ENCODE assay signal across 22 cellular contexts in genomic region chr1:53971718-53972117, GRCh38. TPM values are rescaled to one million over a fixed set of nuclear protein-coding genes. Genes with fewer than 3 reads are reported as not detected.
DNase-seq lines count a peak whose midpoint lies in the region; ATAC-seq and TF ChIP-seq lines count a peak whose summit lies in the region.
"Had no signal": no experiment of that assay in that cellular context is flagged by ENCODE, and none has a peak within 500 bp of the region (broad histone marks: within the 10 kb centered on the region; RNA-seq: fewer than 3 reads in every experiment).

No MANE protein-coding gene starts in this region.

- H3K23ac ChIP-seq in IMR-90 (ENCODE audit: low read depth, low read length): peak overlapping the region; percentile 81

- intact Hi-C loops in IMR-90 (cut with micrococcal nuclease): loop anchor here (1.0 kb wide), 1 partner anchor 11 kb away; no protein-coding TSS in a partner anchor

- in situ Hi-C loops in IMR-90 (cut with MboI; ENCODE audit: low sequenced_read_pairs): no loop called here

- H2AFZ ChIP-seq in IMR-90 (replicated peaks; ENCODE audit: low read length, poor library complexity): no peak overlapping the region

- CTCF ChIA-PET in IMR-90 (lab: Yijun Ruan, JAX): no interaction called here

- peaks cover 5% of the 10 kb centered on the region; the same call in 1 of the 2 replicates for H3K9me1 ChIP-seq in IMR-90 (ENCODE audit: insufficient read depth, low read length)

- peak overlapping the region; percentile 30; the same call in 1 of the 2 replicates for H3K18ac ChIP-seq in IMR-90 (ENCODE audit: low read depth, low read length)

- peak overlapping the region; percentile 92 for H3K4ac ChIP-seq in IMR-90 (ENCODE audit: low read depth, low read length)

- BruUV-seq in IMR-90 (replicated peaks; lab: Mats Ljungman, UMichigan): no TSS peak

- peaks cover 14% of the 10 kb centered on the region for H3K36me3 ChIP-seq in IMR-90 (ENCODE audit: control insufficient read depth, insufficient read depth, low read length)

- TF ChIP-seq CTCF in IMR-90 (conservative IDR thresholded peaks at IDR 0.05; ENCODE audit: low read depth, low read length) (no peak), GM10266 (IDR thresholded peaks at IDR 0.05; ENCODE audit: control insufficient read depth, insufficient read depth, low read depth, missing control alignments) (no peak)

- no peak for TF ChIP-seq RAD21 in IMR-90 (IDR thresholded peaks at IDR 0.05; ENCODE audit: low read length)

- peak overlapping the region; percentile 65 for H2BK20ac ChIP-seq in IMR-90 (ENCODE audit: low read depth, low read length)

- no peak overlapping the region for H3K4me3 ChIP-seq in IMR-90 (ENCODE audit: insufficient read depth, low read depth, low read length)
- H3K4me3 ChIP-seq: GM12878 had no signal

- H2AK9ac ChIP-seq in IMR-90 (replicated peaks; ENCODE audit: low read depth, low read length, poor library complexity): no peak overlapping the region

- peak overlapping the region; percentile 78 for H2BK120ac ChIP-seq in IMR-90 (ENCODE audit: low read depth, low read length)

- H3K27ac ChIP-seq in IMR-90 (ENCODE audit: insufficient read depth, low read length): peak overlapping the region; percentile 86; the same call in 1 of the 2 replicates
- H3K27ac ChIP-seq: RWPE1 had no signal

- H3K9ac ChIP-seq in IMR-90 (ENCODE audit: low read depth, low read length): no peak overlapping the region

- no peak for TF ChIP-seq POLR2A in IMR-90 (IDR thresholded peaks at IDR 0.05; ENCODE audit: low read depth, low read length)

- POLR2A ChIA-PET in IMR-90 (lab: Charles Lee; ENCODE audit: unreplicated experiment): no interaction called here

- H3K14ac ChIP-seq in IMR-90 (replicated peaks; ENCODE audit: low read depth, low read length): peak overlapping the region; percentile 64

- WGBS in IMR-90 (ENCODE audit: extremely low coverage in 2 of 2, insufficient read length in 1 of 2), 2 experiments: 80% methylated on average over 1 of the region's 2 CpGs; no CpG with 5 or more reads in 1 of the 2 experiments

- dilution Hi-C loops in IMR-90 (cut with HindIII; ENCODE audit: low sequenced_read_pairs, unreplicated experiment): no loop called here

- ATAC-seq in IMR-90 (ENCODE audit: low read depth) (peak; percentile 84), esophagus mucosa (no peak), HG03039 (IDR thresholded peaks at IDR 0.05; ENCODE audit: unreplicated experiment) (no peak)
- ATAC-seq: GM12878 had no signal

- DNase-seq in IMR-90 (peak; percentile 78), astrocyte of the hippocampus (ENCODE audit: low read depth, low spot score) (peak; percentile 63), fibroblast of peridontal ligament (ENCODE audit: extremely low read depth) (peak; percentile 54), smooth muscle cell of the brain vasculature (ENCODE audit: low read depth, low spot score) (peak; percentile 18), GM10266 (ENCODE audit: extremely low spot score) (no peak), CD1c-positive myeloid dendritic cell (ENCODE audit: extremely low spot score) (no peak)
- DNase-seq: CD8-positive, alpha-beta memory T cell; DMS79; Karpas-422; NCI-H1105 treated with DMSO at 0.1 percent for 48 hours; NCI-H1694 treated with DMSO at 0.1 percent for 48 hours; NCI-H2107; NCI-H446; NCI-H748 treated with DMSO at 0.1 percent for 48 hours; OCI-M1 had no signal

- H3K4me2 ChIP-seq in IMR-90 (ENCODE audit: low read depth, low read length): peak overlapping the region; percentile 65

- H4K8ac ChIP-seq in IMR-90 (ENCODE audit: low read depth in 2 of 2, low read length in 2 of 2): peak overlapping the region in 1 of 2 experiments; percentile 87; a peak in 2 of 4 replicates

- H3K79me1 ChIP-seq in IMR-90 (ENCODE audit: low read depth in 1 of 2, low read length in 2 of 2): no peaks in the 10 kb centered on the region

- peak overlapping the region; percentile 67 for H4K91ac ChIP-seq in IMR-90 (ENCODE audit: insufficient read depth, low read depth, low read length)

- peaks cover 11% of the 10 kb centered on the region for H3K4me1 ChIP-seq in IMR-90 (ENCODE audit: control insufficient read depth, insufficient read depth, low read length)

- peak overlapping the region; percentile 51 for H4K5ac ChIP-seq in IMR-90 (ENCODE audit: low read depth, low read length)

- no peak overlapping the region for H3K56ac ChIP-seq in IMR-90 (ENCODE audit: extremely low read depth, insufficient read depth, low read length)

- H3K9me3 ChIP-seq in IMR-90 (ENCODE audit: control insufficient read depth, insufficient read depth, low read length): no peaks in the 10 kb centered on the region

- H3K27me3 ChIP-seq in IMR-90 (ENCODE audit: control insufficient read depth, insufficient read depth, low read length): no peaks in the 10 kb centered on the region

- peak overlapping the region; percentile 95 for H2AK5ac ChIP-seq in IMR-90 (ENCODE audit: low read depth, low read length)

- H2BK15ac ChIP-seq in IMR-90 (ENCODE audit: low read depth, low read length): peak overlapping the region; percentile 12; the same call in 1 of the 3 replicates

- H2BK5ac ChIP-seq in IMR-90 (ENCODE audit: low read depth, low read length, poor library complexity, severe bottlenecking): peak overlapping the region; percentile 72

- peaks cover 7% of the 10 kb centered on the region for H4K20me1 ChIP-seq in IMR-90 (ENCODE audit: insufficient read depth, low read length)

TF ChIP-seq in IMR-90, 13 proteins besides CTCF, POLR2A, EP300 and RAD21:
- TF ChIP-seq SMC3 (IDR thresholded peaks at IDR 0.05; ENCODE audit: low read depth, low read length) (no peak), MAFK (IDR thresholded peaks at IDR 0.05; ENCODE audit: low read depth, low read length) (no peak), RFX5 (IDR thresholded peaks at IDR 0.05; ENCODE audit: low read depth, low read length) (no peak), RCOR1 (IDR thresholded peaks at IDR 0.05; ENCODE audit: insufficient replicate concordance, low read length) (no peak), NFE2L2 (IDR thresholded peaks at IDR 0.05; ENCODE audit: low read depth, low read length) (no peak), MAZ (IDR thresholded peaks at IDR 0.05; ENCODE audit: borderline replicate concordance, low read depth, low read length) (no peak), USF2 (IDR thresholded peaks at IDR 0.05; ENCODE audit: low read depth, low read length) (no peak), MXI1 (IDR thresholded peaks at IDR 0.05; ENCODE audit: borderline replicate concordance, low read depth, low read length) (no peak), BHLHE40 (IDR thresholded peaks at IDR 0.05; ENCODE audit: low read depth, low read length) (no peak), CEBPB (IDR thresholded peaks at IDR 0.05; ENCODE audit: low read depth, low read length) (no peak)
TF ChIP-seq in IMR-90: peak in this region for 0.

RNA-seq across cellular contexts. Expression of gene LRRC42, which starts 25.6 kb away (rescaled TPM):
- total RNA-seq in IMR-90 (2012; rRNA removed) (33.3 and 47.5 TPM in 2 replicates), esophagus mucosa (20.0 TPM)
- 38.6 and 39.9 TPM in 2 replicates for polyA plus RNA-seq in IMR-90 (2012; rRNA removed)
- polyA plus RNA-seq in IMR-90 (2012; cell fraction: cytosol; rRNA removed): 22.7 and 24.5 TPM in 2 replicates
- polyA plus RNA-seq in IMR-90 (2012; cell fraction: nucleus; rRNA removed; ENCODE audit: low replicate concordance): 11.2 and 23.1 TPM in 2 replicates

RNA-seq across cellular contexts. Expression of gene IFT25, which starts 26.2 kb away (rescaled TPM):
- total RNA-seq in IMR-90 (2012; rRNA removed) (9.1 and 30.0 TPM in 2 replicates), esophagus mucosa (15.6 TPM)
- polyA plus RNA-seq in IMR-90 (2012; rRNA removed): 32.4 and 38.0 TPM in 2 replicates
- polyA plus RNA-seq in IMR-90 (2012; cell fraction: cytosol; rRNA removed): 2.9 and 8.6 TPM in 2 replicates
- polyA plus RNA-seq in IMR-90 (2012; cell fraction: nucleus; rRNA removed; ENCODE audit: low replicate concordance): 1.4 and 17.9 TPM in 2 replicates

RNA-seq across cellular contexts. Expression of gene LDLRAD1, which starts 46.3 kb away (rescaled TPM):
- total RNA-seq in IMR-90 (2012; rRNA removed) (not detected in 2 replicates), esophagus mucosa (0.24 TPM)
- polyA plus RNA-seq in IMR-90 (2012; rRNA removed): not detected in 2 replicates
- polyA plus RNA-seq in IMR-90 (2012; cell fraction: cytosol; rRNA removed): not detected in 2 replicates
- not detected in 2 replicates for polyA plus RNA-seq in IMR-90 (2012; cell fraction: nucleus; rRNA removed; ENCODE audit: low replicate concordance)
- total RNA-seq: CD8-positive, alpha-beta memory T cell; GM12878; H4; HT-29 had no signal
- polyA plus RNA-seq: BJ; CD8-positive, alpha-beta memory T cell; GM12878 had no signal

Comparison
In these comparisons a context has a peak if more than half of its experiments do, and no peak if none do; other contexts are left out.
1. DNase-seq: peak in IMR-90 (single experiment), astrocyte of the hippocampus (single experiment), fibroblast of peridontal ligament (single experiment) and smooth muscle cell of the brain vasculature (single experiment); none in GM10266 (single experiment) and CD1c-positive myeloid dendritic cell (single experiment).